In the genomic region with DNA sequence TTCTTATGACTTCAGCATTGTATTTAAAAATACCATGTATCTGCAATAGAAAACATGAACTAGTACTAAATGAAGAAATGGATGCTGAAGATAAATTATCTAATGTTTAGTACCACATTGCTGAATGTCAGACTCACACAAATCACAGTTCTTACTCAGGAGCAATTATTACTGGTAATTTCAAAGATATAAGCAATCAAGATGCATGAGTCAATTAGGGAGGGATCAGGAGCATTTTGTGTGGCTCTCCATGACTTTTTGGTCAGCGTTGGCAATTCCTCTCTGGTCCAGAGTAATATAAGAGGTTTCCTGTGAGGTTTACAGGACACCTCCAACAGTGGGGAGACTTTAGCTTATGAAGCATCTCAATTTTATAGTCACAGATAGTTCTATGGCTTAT, we compare ENCODE assay signal across 4 cellular contexts.
"Had no signal": no experiment of that assay in that cellular context is flagged by ENCODE, and none has a peak within 500 bp of the region (broad histone marks: within the 10 kb centered on the region; RNA-seq: fewer than 3 reads in every experiment).

No MANE protein-coding gene starts in this region.

- H3K4me2 ChIP-seq: GM23338 had no signal

- H3K4me3 Mint-ChIP-seq: GM23338, H9 had no signal

- DNase-seq: H9, HCEC 1CT had no signal

- H3K4me3 ChIP-seq: GM23338, K562 had no signal

- ATAC-seq: GM23338, K562 had no signal

- H2AFZ ChIP-seq: GM23338 had no signal

- H3K27ac Mint-ChIP-seq: GM23338, H9 had no signal

- H3K4me1 Mint-ChIP-seq: GM23338, H9 had no signal
